Comparison of ENCODE assay signal across 13 cellular contexts in genomic region chr9:97527626-97528528, GRCh38. TPM values are rescaled to one million over a fixed set of nuclear protein-coding genes. Genes with fewer than 3 reads are reported as not detected.
DNase-seq lines count a peak whose midpoint lies in the region; ATAC-seq, FAIRE-seq and TF ChIP-seq lines count a peak whose summit lies in the region.
"Had no signal": no experiment of that assay in that cellular context is flagged by ENCODE, and none has a peak within 500 bp of the region (broad histone marks: within the 10 kb centered on the region; RNA-seq: fewer than 3 reads in every experiment).

No MANE protein-coding gene starts in this region.

- POLR2A ChIA-PET in WTC11 (lab: Charles Lee) = no interaction called here

- H3K4me3 ChIP-seq in lower lobe of right lung = no peak overlapping the region

- H3K4me1 ChIP-seq in lower lobe of right lung = peaks cover 19% of the 10 kb centered on the region

- no peak overlapping the region for H3K4me3 Mint-ChIP-seq in WTC11
- no peak overlapping the region for H3K4me3 Mint-ChIP-seq in activated naive CD4-positive, alpha-beta T cell treated with anti-CD3 and anti-CD28 coated beads for 36 hours

- intact Hi-C loops in lower lobe of right lung (cut with DNase I) = no loop called here
- intact Hi-C loops in activated naive CD4-positive, alpha-beta T cell treated with anti-CD3 and anti-CD28 coated beads for 36 hours (cut with micrococcal nuclease) = no loop called here

- peak; percentile 39 for ATAC-seq in HG03103 (IDR thresholded peaks at IDR 0.05; ENCODE audit: low read depth, unreplicated experiment)
- ATAC-seq in WTC11 = peak; percentile 64
- peak; percentile 48 to 53 for ATAC-seq in lower lobe of right lung
- no peak for ATAC-seq in GM18909 (IDR thresholded peaks at IDR 0.05; ENCODE audit: poor library complexity, unreplicated experiment)
- ATAC-seq: left colon had no signal

- H3K27me3 ChIP-seq in lower lobe of right lung (ENCODE audit: low read depth) = no peaks in the 10 kb centered on the region

- no peak for TF ChIP-seq CTCF in WTC11 (IDR thresholded peaks at IDR 0.05)
- no peak for TF ChIP-seq CTCF in lower lobe of right lung (IDR thresholded peaks at IDR 0.05)

- no peaks in the 10 kb centered on the region for H3K9me3 Mint-ChIP-seq in WTC11
- no peaks in the 10 kb centered on the region for H3K9me3 Mint-ChIP-seq in activated naive CD4-positive, alpha-beta T cell treated with anti-CD3 and anti-CD28 coated beads for 36 hours

- peak; percentile 47 for DNase-seq in WTC11 (ENCODE audit: low spot score)
- no peak for DNase-seq in lower lobe of right lung
- no peak for DNase-seq in activated naive CD4-positive, alpha-beta T cell treated with anti-CD3 and anti-CD28 coated beads for 36 hours
- no peak for DNase-seq in NK-92 treated with Interleukin-12 subunit alpha and Interleukin-12 subunit beta, amount 100 ng/mL, for 24 hours (lab: John Stamatoyannopoulos, UW)
- DNase-seq in H54 (ENCODE audit: insufficient read length, low spot score) = no peak
- DNase-seq: activated effector memory CD4-positive, alpha-beta T cell treated with Interleukin-2 at 50 U/mL for 16 hours; left colon had no signal

- FAIRE-seq in H54 (lab: Jason Lieb, UNC) = no peak

- H3K27ac Mint-ChIP-seq in WTC11 = peak overlapping the region; percentile 97
- no peak overlapping the region for H3K27ac Mint-ChIP-seq in activated naive CD4-positive, alpha-beta T cell treated with anti-CD3 and anti-CD28 coated beads for 36 hours

- TF ChIP-seq POLR2A in H54 (IDR thresholded peaks at IDR 0.05; ENCODE audit: low read depth, low read length) = no peak

- peaks cover 3% of the 10 kb centered on the region for H3K36me3 ChIP-seq in lower lobe of right lung

- no peaks in the 10 kb centered on the region for H3K36me3 Mint-ChIP-seq in WTC11
- no peaks in the 10 kb centered on the region for H3K36me3 Mint-ChIP-seq in activated naive CD4-positive, alpha-beta T cell treated with anti-CD3 and anti-CD28 coated beads for 36 hours (ENCODE audit: low read depth)

- CTCF ChIA-PET in WTC11 (lab: Charles Lee) = interaction anchor here (0.6 to 2.0 kb wide), 7 partner anchors 25 to 1137 kb away, joined by 3 to 16 read pairs (median 4); partner anchors contain the start of gene TMOD1
- CTCF ChIA-PET in activated naive CD4-positive, alpha-beta T cell treated with anti-CD3 and anti-CD28 coated beads for 36 hours (lab: Charles Lee) = interaction anchor here (0.6 kb wide), 1 partner anchor 75 kb away, joined by 3 read pairs; no protein-coding TSS in a partner anchor

- H3K4me1 Mint-ChIP-seq in WTC11 = peaks cover 33% of the 10 kb centered on the region
- H3K4me1 Mint-ChIP-seq in activated naive CD4-positive, alpha-beta T cell treated with anti-CD3 and anti-CD28 coated beads for 36 hours (ENCODE audit: low read depth) = peaks cover 2% of the 10 kb centered on the region

- H3K27ac ChIP-seq in lower lobe of right lung (peak overlapping the region; percentile 79), temporal lobe (ENCODE audit: low read depth, low read length) (peak overlapping the region; percentile 39)
- H3K27ac ChIP-seq: RWPE1, VCaP had no signal

- no peaks in the 10 kb centered on the region for H3K9me3 ChIP-seq in lower lobe of right lung

- H3K27me3 Mint-ChIP-seq in WTC11 (ENCODE audit: low read depth) = no peaks in the 10 kb centered on the region
- H3K27me3 Mint-ChIP-seq in activated naive CD4-positive, alpha-beta T cell treated with anti-CD3 and anti-CD28 coated beads for 36 hours (ENCODE audit: low read depth) = no peaks in the 10 kb centered on the region

TF ChIP-seq in WTC11, 78 proteins besides CTCF, POLR2A, EP300 and RAD21:
- TF ChIP-seq SOX15 (CRISPR knock-in tag; IDR thresholded peaks at IDR 0.05) = no peak
- TF ChIP-seq, protein P1, sequence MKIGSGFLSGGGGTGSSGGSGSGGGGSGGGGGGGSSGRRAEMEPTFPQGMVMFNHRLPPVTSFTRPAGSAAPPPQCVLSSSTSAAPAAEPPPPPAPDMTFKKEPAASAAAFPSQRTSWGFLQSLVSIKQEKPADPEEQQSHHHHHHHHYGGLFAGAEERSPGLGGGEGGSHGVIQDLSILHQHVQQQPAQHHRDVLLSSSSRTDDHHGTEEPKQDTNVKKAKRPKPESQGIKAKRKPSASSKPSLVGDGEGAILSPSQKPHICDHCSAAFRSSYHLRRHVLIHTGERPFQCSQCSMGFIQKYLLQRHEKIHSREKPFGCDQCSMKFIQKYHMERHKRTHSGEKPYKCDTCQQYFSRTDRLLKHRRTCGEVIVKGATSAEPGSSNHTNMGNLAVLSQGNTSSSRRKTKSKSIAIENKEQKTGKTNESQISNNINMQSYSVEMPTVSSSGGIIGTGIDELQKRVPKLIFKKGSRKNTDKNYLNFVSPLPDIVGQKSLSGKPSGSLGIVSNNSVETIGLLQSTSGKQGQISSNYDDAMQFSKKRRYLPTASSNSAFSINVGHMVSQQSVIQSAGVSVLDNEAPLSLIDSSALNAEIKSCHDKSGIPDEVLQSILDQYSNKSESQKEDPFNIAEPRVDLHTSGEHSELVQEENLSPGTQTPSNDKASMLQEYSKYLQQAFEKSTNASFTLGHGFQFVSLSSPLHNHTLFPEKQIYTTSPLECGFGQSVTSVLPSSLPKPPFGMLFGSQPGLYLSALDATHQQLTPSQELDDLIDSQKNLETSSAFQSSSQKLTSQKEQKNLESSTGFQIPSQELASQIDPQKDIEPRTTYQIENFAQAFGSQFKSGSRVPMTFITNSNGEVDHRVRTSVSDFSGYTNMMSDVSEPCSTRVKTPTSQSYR (CRISPR knock-in tag; IDR thresholded peaks at IDR 0.05) = no peak
- no peak for TF ChIP-seq RELA (CRISPR knock-in tag; IDR thresholded peaks at IDR 0.05; ENCODE audit: borderline replicate concordance)
- no peak for TF ChIP-seq ZNF671 (CRISPR knock-in tag; IDR thresholded peaks at IDR 0.05)
- TF ChIP-seq STAT6 (CRISPR knock-in tag; conservative IDR thresholded peaks at IDR 0.05; ENCODE audit: low read depth) = no peak
- no peak for TF ChIP-seq SP1 (CRISPR knock-in tag; conservative IDR thresholded peaks at IDR 0.05)
- TF ChIP-seq FOXP1 (CRISPR knock-in tag; IDR thresholded peaks at IDR 0.05; ENCODE audit: borderline replicate concordance) = no peak
- no peak for TF ChIP-seq RORB (CRISPR knock-in tag; IDR thresholded peaks at IDR 0.05)
- TF ChIP-seq, protein P2, sequence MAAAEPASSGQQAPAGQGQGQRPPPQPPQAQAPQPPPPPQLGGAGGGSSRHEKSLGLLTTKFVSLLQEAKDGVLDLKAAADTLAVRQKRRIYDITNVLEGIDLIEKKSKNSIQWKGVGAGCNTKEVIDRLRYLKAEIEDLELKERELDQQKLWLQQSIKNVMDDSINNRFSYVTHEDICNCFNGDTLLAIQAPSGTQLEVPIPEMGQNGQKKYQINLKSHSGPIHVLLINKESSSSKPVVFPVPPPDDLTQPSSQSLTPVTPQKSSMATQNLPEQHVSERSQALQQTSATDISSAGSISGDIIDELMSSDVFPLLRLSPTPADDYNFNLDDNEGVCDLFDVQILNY (CRISPR knock-in tag; IDR thresholded peaks at IDR 0.05) = no peak

RNA-seq across cellular contexts. Expression of gene TMOD1, which starts 26.4 kb away (rescaled TPM):
- total RNA-seq in WTC11 (2021) (1.0 to 1.6 TPM (median 1.4 TPM) in 3 replicates), lower lobe of right lung (7.9 TPM), temporal lobe (27.5 TPM)
- 1 to 10 TPM; 1.2 to 1.4 TPM for total RNA-seq in activated naive CD4-positive, alpha-beta T cell treated with anti-CD3 and anti-CD28 coated beads for 36 hours
- total RNA-seq: LHCN-M2 had no signal
